ENCODE assay signal across 8 cellular contexts in genomic region chr17:67378444-67379250, GRCh38. TPM values are rescaled to one million over a fixed set of nuclear protein-coding genes. Genes with fewer than 3 reads are reported as not detected.
A peak's percentile ranks its signal among the peaks of the same experiment; 100 is the strongest.
DNase-seq lines count a peak whose midpoint lies in the region; TF ChIP-seq lines count a peak whose summit lies in the region.

No MANE protein-coding gene starts in this region.

- TF ChIP-seq CTCF in AG10803 (conservative IDR thresholded peaks at IDR 0.05; ENCODE audit: low read length) = peak; percentile 31; the same call in 1 of the 2 replicates
- peak; percentile 55 to 94 (median 84) for TF ChIP-seq CTCF in Peyer's patch (IDR thresholded peaks at IDR 0.05)
- peak; percentile 24 for TF ChIP-seq CTCF in fibroblast of the aortic adventitia (IDR thresholded peaks at IDR 0.05; ENCODE audit: insufficient read depth, low read length)
- TF ChIP-seq CTCF in neural cell (IDR thresholded peaks at IDR 0.05; ENCODE audit: poor library complexity, severe bottlenecking) = peak; percentile 91
- peak in 5 of 7 experiments; percentile 27 to 91 (median 45) for TF ChIP-seq CTCF in stomach (IDR thresholded peaks at IDR 0.05)

- DNase-seq in AG10803 (ENCODE audit: low read depth) (peak; percentile 74), Peyer's patch (peak; percentile 69 to 87 (median 83)), fibroblast of the aortic adventitia (ENCODE audit: low read depth) (peak; percentile 84), stomach (peak; percentile 80)
- DNase-seq in activated effector memory CD4-positive, alpha-beta T cell treated with Interleukin-2 at 50 U/mL for 16 hours = peak; percentile 74

- peak overlapping the region; percentile 83 for H3K9ac ChIP-seq in neural cell (ENCODE audit: low read length)

- H3K36me3 ChIP-seq in Peyer's patch (no peaks in the 10 kb centered on the region), neural cell (ENCODE audit: insufficient read depth, low read length) (no peaks in the 10 kb centered on the region), stomach (no peaks in the 10 kb centered on the region)

- H3K4me2 ChIP-seq in neural cell (ENCODE audit: low read length) = peak overlapping the region; percentile 50

- H3K27me3 ChIP-seq in Peyer's patch (no peaks in the 10 kb centered on the region), neural cell (ENCODE audit: insufficient read depth, low read depth, low read length) (no peaks in the 10 kb centered on the region), stomach (no peaks in the 10 kb centered on the region)

- TF ChIP-seq POLR2A in GM19193 (IDR thresholded peaks at IDR 0.05; ENCODE audit: extremely low read depth, insufficient read depth, insufficient read length) = peak; percentile 47
- peak; percentile 44 to 46 for TF ChIP-seq POLR2A in Peyer's patch (IDR thresholded peaks at IDR 0.05)
- no peak for TF ChIP-seq POLR2A in stomach (IDR thresholded peaks at IDR 0.05)

- peaks cover 19% of the 10 kb centered on the region for H3K79me2 ChIP-seq in neural cell (replicated peaks; ENCODE audit: insufficient read depth, low read length)

- H3K27ac ChIP-seq in Peyer's patch (peak overlapping the region; percentile 77 to 91 (median 90)), neural cell (ENCODE audit: low read length) (peak overlapping the region; percentile 73), stomach (peak overlapping the region; percentile 88 to 97 (median 93))

- TF ChIP-seq RAD21 in Ishikawa (IDR thresholded peaks at IDR 0.05; ENCODE audit: low read depth) (peak; percentile 46; the same call in 1 of the 2 replicates), neural cell (conservative IDR thresholded peaks at IDR 0.05) (peak; percentile 82)

- H3K9me3 ChIP-seq in Peyer's patch = no peaks in the 10 kb centered on the region
- no peaks in the 10 kb centered on the region for H3K9me3 ChIP-seq in neural cell (ENCODE audit: low read length)
- no peaks in the 10 kb centered on the region for H3K9me3 ChIP-seq in stomach

- no peaks in the 10 kb centered on the region for H3K9me2 ChIP-seq in neural cell (ENCODE audit: insufficient read depth, low read length)

- H3K4me3 ChIP-seq in AG10803 (ENCODE audit: low read length) (peak overlapping the region; percentile 81), Peyer's patch (peak overlapping the region; percentile 65 to 88 (median 78)), fibroblast of the aortic adventitia (ENCODE audit: low read depth, low read length) (peak overlapping the region; percentile 80), neural cell (ENCODE audit: low read length) (peak overlapping the region; percentile 81), stomach (peak overlapping the region; percentile 69 to 85 (median 82))

- 0 to 1% (median 1%) methylated on average over 37 to 72 of the region's 72 CpGs for WGBS in stomach, 5 donors

- TF ChIP-seq EP300 in Ishikawa (IDR thresholded peaks at IDR 0.05; ENCODE audit: borderline replicate concordance) (no peak), neural cell (conservative IDR thresholded peaks at IDR 0.05; ENCODE audit: poor library complexity, severe bottlenecking) (no peak), stomach (IDR thresholded peaks at IDR 0.05) (no peak)

- no peaks in the 10 kb centered on the region for H4K20me1 ChIP-seq in neural cell (ENCODE audit: insufficient read depth)

- H2AFZ ChIP-seq in neural cell (ENCODE audit: low read depth, low read length) = peak overlapping the region; percentile 19

- intact Hi-C loops in stomach (cut with DNase I; ENCODE audit: low total_unique reads) = loop anchor here (5.0 to 10.0 kb wide), 2 partner anchors 99 to 316 kb away; no protein-coding TSS in a partner anchor

- H3K4me1 ChIP-seq in Peyer's patch (peaks cover 0 to 16% (median 2%) of the 10 kb centered on the region in 4 donors), stomach (peaks cover 8 to 43% (median 19%) of the 10 kb centered on the region in 4 donors)

- no peaks in the 10 kb centered on the region for H3F3A ChIP-seq in neural cell (ENCODE audit: insufficient read depth, low read length, poor library complexity, severe bottlenecking)

TF ChIP-seq in Ishikawa, 13 proteins besides CTCF, POLR2A, EP300 and RAD21:
- TF ChIP-seq NFIC (IDR thresholded peaks at IDR 0.05) = no peak
- no peak for TF ChIP-seq YY1 (IDR thresholded peaks at IDR 0.05; ENCODE audit: low read depth)
- peak; percentile 81 for TF ChIP-seq ZBTB7A (IDR thresholded peaks at IDR 0.05; ENCODE audit: low read depth)
- peak; percentile 43; the same call in 1 of the 2 replicates for TF ChIP-seq USF1 (IDR thresholded peaks at IDR 0.05)
- 0 out of 2 replicates have a peak, but pooled peaks have one; percentile 12 for TF ChIP-seq TEAD4 (IDR thresholded peaks at IDR 0.05)
- TF ChIP-seq MAX (IDR thresholded peaks at IDR 0.05) = peak; percentile 62
TF ChIP-seq in Ishikawa: peak in this region for 4.

TF ChIP-seq in neural cell, 6 proteins besides CTCF, POLR2A, EP300 and RAD21:
- TF ChIP-seq REST (IDR thresholded peaks at IDR 0.05; ENCODE audit: borderline replicate concordance) (no peak), SMC3 (conservative IDR thresholded peaks at IDR 0.05; ENCODE audit: poor library complexity) (peak; percentile 85), EZH2 (IDR thresholded peaks at IDR 0.05; ENCODE audit: borderline replicate concordance, insufficient read depth, low read length, poor library complexity, severe bottlenecking) (no peak), POLR2AphosphoS5 (IDR thresholded peaks at IDR 0.05) (no peak), TAF1 (IDR thresholded peaks at IDR 0.05; ENCODE audit: low read depth) (no peak), MXI1 (conservative IDR thresholded peaks at IDR 0.05; ENCODE audit: poor library complexity, severe bottlenecking) (peak; percentile 48)

RNA-seq across cellular contexts. Expression of gene PITPNC1, which starts 1.6 kb away (rescaled TPM):
- total RNA-seq in Peyer's patch = 10 to 100 TPM in 1 of 4 donors, 1 to 10 TPM in 3; 1.9 to 12.4 (median 5.2) TPM
- total RNA-seq in fibroblast of the aortic adventitia (ENCODE audit: low replicate concordance) = 2.5 and 25.7 TPM in 2 replicates
- polyA plus RNA-seq in neural cell = 15.3 and 18.8 TPM in 2 replicates
- 48.5 and 50.4 TPM in 2 replicates for polyA minus RNA-seq in neural cell
- total RNA-seq in stomach = 10 to 100 TPM in 4 of 5 donors, 1 to 10 TPM in 1; 2.3 to 25.3 (median 17.4) TPM
- polyA plus RNA-seq in stomach = 10 to 100 TPM in 2 of 3 donors, 1 to 10 TPM in 1; 9.3 to 13.6 (median 13.0) TPM

RNA-seq across cellular contexts. Expression of gene PSMD12, which starts 12.3 kb away (rescaled TPM):
- total RNA-seq in Peyer's patch (10 to 100 TPM; 15.2 to 23.1 (median 17.1) TPM), fibroblast of the aortic adventitia (ENCODE audit: low replicate concordance) (19.1 and 35.2 TPM in 2 replicates), stomach (10 to 100 TPM in 4 of 5 donors, 1 to 10 TPM in 1; 4.9 to 44.6 (median 17.9) TPM)
- polyA plus RNA-seq in neural cell (16.7 and 24.1 TPM in 2 replicates), stomach (10 to 100 TPM; 14.6 to 19.4 (median 16.9) TPM)
- 45.8 and 52.7 TPM in 2 replicates for polyA minus RNA-seq in neural cell

Comparison
In these comparisons a context has a peak if more than half of its experiments do, and no peak if none do; other contexts are left out.
1. Peak in every context shown above with its lines: DNase-seq, H3K4me3 ChIP-seq and H3K27ac ChIP-seq.
2. CTCF ChIP-seq: peak in every context shown above with its lines; median percentile 91 in neural cell; 84 in Peyer's patch; 45 in stomach; 31 in AG10803; 24 in fibroblast of the aortic adventitia.
3. POLR2A ChIP-seq: peak in GM19193 (single experiment) and Peyer's patch (2 of 2); none in stomach (0 of 4).